Comparison of ENCODE assay signal across 8 cellular contexts in genomic region chr15:64702816-64703631, GRCh38.
DNase-seq lines count a peak whose midpoint lies in the region; ATAC-seq and TF ChIP-seq lines count a peak whose summit lies in the region.

No MANE protein-coding gene starts in this region.

- DNase-seq in AG09309 (ENCODE audit: low read depth), result no peak
- DNase-seq in NCI-H510A (lab: John Stamatoyannopoulos, UW), result peak; percentile 68
- peak; percentile 95 to 96 for DNase-seq in activated CD4-positive, alpha-beta T cell treated with anti-CD3 and anti-CD28 coated beads for 24 hours (ENCODE audit: low read depth in 2 of 2)
- peak; percentile 97 for DNase-seq in cerebellum (ENCODE audit: low spot score)
- peak; percentile 91 for DNase-seq in kidney tubule cell (ENCODE audit: low spot score)
- DNase-seq in stimulated activated CD4-positive, alpha-beta T cell treated with anti-CD3 and anti-CD28 coated beads, Interleukin-15, amount 100 ng/mL, for 48 hours (ENCODE audit: low read depth in 2 of 2), result peak; percentile 90 to 95

- peak; percentile 78 for ATAC-seq in HG03439 (IDR thresholded peaks at IDR 0.05; ENCODE audit: unreplicated experiment)

- TF ChIP-seq CTCF in AG09309 (IDR thresholded peaks at IDR 0.05; ENCODE audit: control insufficient read depth, insufficient read depth, low read depth, low read length, missing control alignments), result no peak

- peak; percentile 81 for TF ChIP-seq POLR2A in GM19099 (IDR thresholded peaks at IDR 0.05; ENCODE audit: extremely low read depth, insufficient read length, low read depth)

- peak overlapping the region; percentile 91 for H3K4me3 ChIP-seq in AG09309 (ENCODE audit: control insufficient read depth, low read depth, low read length)
